Comparison of ENCODE assay signal across 15 cellular contexts in the genomic region with DNA sequence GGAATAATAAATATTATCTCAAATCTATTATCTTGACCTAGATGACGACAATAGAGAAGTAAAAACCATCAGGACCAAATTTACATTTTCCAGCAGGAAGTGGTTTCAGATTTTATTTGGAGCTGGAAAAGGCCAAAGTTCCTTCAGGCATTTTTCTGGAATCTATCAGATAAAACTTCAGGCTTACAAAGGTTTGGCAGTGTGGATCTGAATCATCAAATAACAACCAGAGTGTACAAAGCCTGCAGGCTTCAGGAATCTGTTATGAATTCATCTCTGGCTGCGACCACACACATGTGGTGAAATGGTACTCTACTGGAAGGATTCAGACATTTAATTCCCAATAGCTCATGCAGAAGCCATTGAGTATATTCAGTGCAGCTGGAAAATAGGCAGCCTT.
A peak's percentile ranks its signal among the peaks of the same experiment; 100 is the strongest.
DNase-seq lines count a peak whose midpoint lies in the region; ATAC-seq and TF ChIP-seq lines count a peak whose summit lies in the region.
"Had no signal": no experiment of that assay in that cellular context is flagged by ENCODE, and none has a peak within 500 bp of the region (broad histone marks: within the 10 kb centered on the region; RNA-seq: fewer than 3 reads in every experiment).

No MANE protein-coding gene starts in this region.

- H3K27ac Mint-ChIP-seq in brain: peak overlapping the region in 3 of 5 experiments; percentile 1 to 78 (median 39)
- no peak overlapping the region for H3K27ac Mint-ChIP-seq in Calu3 (ENCODE audit: unreplicated experiment)
- H3K27ac Mint-ChIP-seq: activated naive CD8-positive, alpha-beta T cell treated with anti-CD3 and anti-CD28 coated beads, Interleukin-2, amount 50 U/mL, for 24 hours; progenitor cell of endocrine pancreas had no signal

- TF ChIP-seq CTCF in AG04449 (IDR thresholded peaks at IDR 0.05; ENCODE audit: insufficient read depth, low read length, missing control alignments) (no peak), brain (conservative IDR thresholded peaks at IDR 0.05) (no peak), GM13977 (IDR thresholded peaks at IDR 0.05; ENCODE audit: extremely low read depth, insufficient read depth, missing control alignments) (no peak), Calu3 (IDR thresholded peaks at IDR 0.05; ENCODE audit: unreplicated experiment) (no peak)

- no peaks in the 10 kb centered on the region for H3K27me3 Mint-ChIP-seq in brain
- no peaks in the 10 kb centered on the region for H3K27me3 Mint-ChIP-seq in Calu3 (ENCODE audit: unreplicated experiment)
- H3K27me3 Mint-ChIP-seq: activated naive CD8-positive, alpha-beta T cell treated with anti-CD3 and anti-CD28 coated beads, Interleukin-2, amount 50 U/mL, for 24 hours; progenitor cell of endocrine pancreas had no signal

- no peak overlapping the region for H3K4me3 ChIP-seq in AG04449 (ENCODE audit: low read depth, low read length)
- H3K4me3 ChIP-seq: vagina had no signal

- H3K4me1 Mint-ChIP-seq in brain (peaks cover 41% of the 10 kb centered on the region), Calu3 (ENCODE audit: low read depth, unreplicated experiment) (peaks cover 20% of the 10 kb centered on the region)
- H3K4me1 Mint-ChIP-seq: activated naive CD8-positive, alpha-beta T cell treated with anti-CD3 and anti-CD28 coated beads, Interleukin-2, amount 50 U/mL, for 24 hours had no signal

- no TSS peak for BruUV-seq in Calu3 (replicated peaks; lab: Mats Ljungman, UMichigan)

- no peaks in the 10 kb centered on the region for H3K36me3 Mint-ChIP-seq in brain
- H3K36me3 Mint-ChIP-seq in Calu3 (ENCODE audit: insufficient read depth, unreplicated experiment): no peaks in the 10 kb centered on the region

- H3K4me3 Mint-ChIP-seq in brain: peak overlapping the region in 1 of 5 experiments; percentile 2
- no peak overlapping the region for H3K4me3 Mint-ChIP-seq in Calu3 (ENCODE audit: low read depth, unreplicated experiment)
- H3K4me3 Mint-ChIP-seq: activated naive CD8-positive, alpha-beta T cell treated with anti-CD3 and anti-CD28 coated beads, Interleukin-2, amount 50 U/mL, for 24 hours had no signal

- intact Hi-C loops in Calu3 (cut with micrococcal nuclease; ENCODE audit: unreplicated experiment): no loop called here

- no peak for ATAC-seq in HG02973 (IDR thresholded peaks at IDR 0.05; ENCODE audit: unreplicated experiment)
- ATAC-seq: activated naive CD8-positive, alpha-beta T cell treated with anti-CD3 and anti-CD28 coated beads, Interleukin-2, amount 50 U/mL, for 24 hours had no signal

- CTCF ChIA-PET in AG04449 (lab: Yijun Ruan, JAX): interaction anchor here (0.6 kb wide), 1 partner anchor 600 kb away, joined by 4 read pairs; no protein-coding TSS in a partner anchor
- CTCF ChIA-PET in Calu3 (lab: Charles Lee): interaction anchor here (0.6 kb wide), 1 partner anchor 839 kb away, joined by 3 read pairs; no protein-coding TSS in a partner anchor

- DNase-seq in AG04449 (ENCODE audit: low read depth, low spot score): peak; percentile 29
- peak; percentile 34 for DNase-seq in HT-29 (ENCODE audit: low spot score)
- DNase-seq in kidney glomerular epithelial cell (lab: John Stamatoyannopoulos, UW): peak; percentile 55
- DNase-seq in GM13977 (ENCODE audit: low spot score): no peak
- DNase-seq in DMS79 treated with DMSO at 0.1 percent for 48 hours (lab: John Stamatoyannopoulos, UW): no peak
- no peak for DNase-seq in Calu3
- DNase-seq: activated naive CD8-positive, alpha-beta T cell treated with anti-CD3 and anti-CD28 coated beads, Interleukin-2, amount 50 U/mL, for 24 hours; AML-193; erythroblast; NK-92 treated with Interleukin-12 subunit alpha and Interleukin-12 subunit beta, amount 100 ng/mL, for 24 hours; T-helper 9 cell had no signal

- POLR2A ChIA-PET in AG04449 (lab: Yijun Ruan, JAX): interaction anchor here (0.6 kb wide), 1 partner anchor 283 kb away, joined by 3 read pairs; no protein-coding TSS in a partner anchor

- H3K9me3 Mint-ChIP-seq in brain: peaks cover 0 to 7% (median 3%) of the 10 kb centered on the region in 5 experiments
- peaks cover 4% of the 10 kb centered on the region for H3K9me3 Mint-ChIP-seq in Calu3 (ENCODE audit: low read depth, unreplicated experiment)

- in situ Hi-C loops in GM13977 (cut with MboI; ENCODE audit: low pct_unique_long_range_greater_than_20kb, low sequenced_read_pairs, unreplicated experiment): no loop called here

Comparison
In these comparisons a context has a peak if more than half of its experiments do, and no peak if none do; other contexts are left out.
1. DNase-seq: peak in AG04449 (single experiment), HT-29 (single experiment) and kidney glomerular epithelial cell (single experiment); none in GM13977 (single experiment), DMS79 treated with DMSO at 0.1 percent for 48 hours (single experiment) and Calu3 (single experiment).